1 cellular context compared by ENCODE assay signal in genomic region chr22:39661842-39662676, GRCh38.
TF ChIP-seq lines count a peak whose summit lies in the region.

No MANE protein-coding gene starts in this region.

TF ChIP-seq in H1, 55 proteins besides CTCF, POLR2A, EP300 and RAD21 (continued from another document):
- TF ChIP-seq ATF2 (IDR thresholded peaks at IDR 0.05; ENCODE audit: low read length): no peak
- TF ChIP-seq FOSL1 (IDR thresholded peaks at IDR 0.05; ENCODE audit: insufficient read depth, low read depth, low read length): no peak
- no peak for TF ChIP-seq SP2 (IDR thresholded peaks at IDR 0.05; ENCODE audit: low read length)
- TF ChIP-seq CBX5 (IDR thresholded peaks at IDR 0.05; ENCODE audit: low read depth, low read length): no peak
- no peak for TF ChIP-seq TBP (IDR thresholded peaks at IDR 0.05; ENCODE audit: low read depth, low read length)
- TF ChIP-seq CHD2 (IDR thresholded peaks at IDR 0.05; ENCODE audit: low read length): no peak
- no peak for TF ChIP-seq NANOG (IDR thresholded peaks at IDR 0.05; ENCODE audit: insufficient read depth, low read depth, low read length, poor library complexity, severe bottlenecking)
- no peak for TF ChIP-seq CBX8 (IDR thresholded peaks at IDR 0.05; ENCODE audit: borderline replicate concordance, low read depth, low read length)
- TF ChIP-seq SIX5 (IDR thresholded peaks at IDR 0.05; ENCODE audit: low read depth, low read length): no peak
- TF ChIP-seq MAX (IDR thresholded peaks at IDR 0.05): peak; percentile 55
- no peak for TF ChIP-seq SIRT6 (IDR thresholded peaks at IDR 0.05; ENCODE audit: low read length)
- TF ChIP-seq POLR2AphosphoS5 (IDR thresholded peaks at IDR 0.05; ENCODE audit: low read depth, low read length): no peak
- no peak for TF ChIP-seq HDAC2 (IDR thresholded peaks at IDR 0.05; ENCODE audit: borderline replicate concordance in 1 of 2, low read depth in 2 of 2, low read length in 2 of 2)
- no peak for TF ChIP-seq HDAC6 (IDR thresholded peaks at IDR 0.05; ENCODE audit: low read depth, low read length)
- TF ChIP-seq SAP30 (IDR thresholded peaks at IDR 0.05; ENCODE audit: insufficient read depth, insufficient replicate concordance, low read length): no peak
- TF ChIP-seq KDM1A (IDR thresholded peaks at IDR 0.05; ENCODE audit: borderline replicate concordance, low read length): no peak
- TF ChIP-seq TCF12 (IDR thresholded peaks at IDR 0.05; ENCODE audit: low read depth, low read length): no peak
- no peak for TF ChIP-seq RFX5 (IDR thresholded peaks at IDR 0.05; ENCODE audit: borderline replicate concordance, low read depth, low read length)
- no peak for TF ChIP-seq POU5F1 (IDR thresholded peaks at IDR 0.05; ENCODE audit: low read depth, low read length)
- TF ChIP-seq USF2 (IDR thresholded peaks at IDR 0.05; ENCODE audit: low read length): no peak
- no peak for TF ChIP-seq RNF2 (IDR thresholded peaks at IDR 0.05; ENCODE audit: borderline replicate concordance, low read depth, low read length, missing control alignments, poor library complexity, severe bottlenecking)
- no peak for TF ChIP-seq JUND (IDR thresholded peaks at IDR 0.05; ENCODE audit: low read length)
- TF ChIP-seq EGR1 (IDR thresholded peaks at IDR 0.05; ENCODE audit: borderline replicate concordance, low read depth, low read length): no peak
- peak in 1 of 2 experiments; percentile 42; a peak in 1 of 4 replicates for TF ChIP-seq SIN3A (conservative IDR thresholded peaks at IDR 0.05 in 1 of 2, IDR thresholded peaks at IDR 0.05 in 1 of 2; ENCODE audit: low read depth in 1 of 2, low read length in 2 of 2)
- no peak for TF ChIP-seq CEBPB (IDR thresholded peaks at IDR 0.05; ENCODE audit: low read depth, low read length)
- no peak for TF ChIP-seq CHD7 (IDR thresholded peaks at IDR 0.05; ENCODE audit: insufficient replicate concordance, low read length)
- no peak for TF ChIP-seq GABPA (IDR thresholded peaks at IDR 0.05; ENCODE audit: borderline replicate concordance, insufficient read depth, low read length)
- TF ChIP-seq GTF2F1 (IDR thresholded peaks at IDR 0.05; ENCODE audit: borderline replicate concordance, low read depth, low read length): no peak
- TF ChIP-seq EZH2 (IDR thresholded peaks at IDR 0.05; ENCODE audit: low read depth, low read length, severe bottlenecking): no peak
